In the genomic region with DNA sequence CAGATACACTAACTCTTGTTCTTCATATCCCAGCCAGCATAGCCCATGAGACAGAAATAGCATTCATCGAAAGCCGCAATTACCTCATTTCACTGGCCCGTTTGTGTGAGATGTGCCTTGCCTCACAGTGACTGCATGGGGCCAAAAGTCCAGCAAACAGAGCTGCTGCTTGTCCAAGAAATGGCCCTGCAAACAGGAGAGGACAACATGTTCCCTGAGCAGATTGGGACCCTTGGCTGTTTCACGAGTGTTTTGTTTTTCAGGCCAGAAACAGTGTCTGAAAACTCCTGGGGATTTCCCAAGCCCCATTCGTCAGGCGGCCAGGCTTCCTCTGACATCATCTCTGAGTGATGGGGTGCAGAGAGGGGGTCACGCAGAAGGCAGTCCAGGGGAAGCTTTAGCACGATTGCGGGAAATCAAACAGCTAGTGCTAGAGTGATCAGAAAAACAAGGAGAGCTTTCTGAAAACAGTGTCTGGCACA, we compare ENCODE assay signal across 11 cellular contexts.
DNase-seq lines count a peak whose midpoint lies in the region; ATAC-seq, FAIRE-seq and TF ChIP-seq lines count a peak whose summit lies in the region.
"Had no signal": no experiment of that assay in that cellular context is flagged by ENCODE, and none has a peak within 500 bp of the region (broad histone marks: within the 10 kb centered on the region; RNA-seq: fewer than 3 reads in every experiment).

No MANE protein-coding gene starts in this region.

- intact Hi-C loops in transverse colon (cut with DNase I; ENCODE audit: low total_unique reads) = no loop called here

- no peaks in the 10 kb centered on the region for H3K9me3 ChIP-seq in muscle layer of duodenum (ENCODE audit: control insufficient read depth in 1 of 2, low read length in 2 of 2)
- H3K9me3 ChIP-seq in transverse colon = no peaks in the 10 kb centered on the region

- H3K4me3 ChIP-seq in muscle layer of duodenum (ENCODE audit: low read depth in 1 of 2, low read length in 2 of 2) (no peak overlapping the region), transverse colon (no peak overlapping the region), H7 (ENCODE audit: insufficient read depth, low read depth, low read length) (no peak overlapping the region)
- H3K4me3 ChIP-seq: K562 had no signal

- peak; percentile 85 for FAIRE-seq in RCC 7860 (lab: Jason Lieb, UNC)
- FAIRE-seq: K562 had no signal

- H3K27ac ChIP-seq in muscle layer of duodenum (ENCODE audit: low read length) (peak overlapping the region; percentile 78), transverse colon (peak overlapping the region; percentile 58 to 72 (median 65))

- TF ChIP-seq EP300 in transverse colon (IDR thresholded peaks at IDR 0.05; ENCODE audit: low read depth) = peak; percentile 91

- H3K36me3 ChIP-seq in muscle layer of duodenum (ENCODE audit: control insufficient read depth in 1 of 2, insufficient read depth in 2 of 2, low read length in 2 of 2) (no peaks in the 10 kb centered on the region), transverse colon (no peaks in the 10 kb centered on the region), H7 (replicated peaks; ENCODE audit: control insufficient read depth, insufficient read depth, low read length) (no peaks in the 10 kb centered on the region)

- H3K27me3 ChIP-seq in muscle layer of duodenum (ENCODE audit: low read depth, low read length) (no peaks in the 10 kb centered on the region), transverse colon (no peaks in the 10 kb centered on the region), H7 (ENCODE audit: control insufficient read depth, insufficient read depth, low read length) (no peaks in the 10 kb centered on the region)

- no peak for ATAC-seq in HG03159 (IDR thresholded peaks at IDR 0.05; ENCODE audit: unreplicated experiment)
- ATAC-seq: activated T-cell treated with anti-CD3 and anti-CD28 coated beads, Interleukin-2, amount 50 U/mL, for 72 hours; K562 had no signal

- TF ChIP-seq POLR2A in transverse colon (IDR thresholded peaks at IDR 0.05) = no peak

- 64 to 72% methylated on average over 5 to 9 of the region's 9 CpGs for WGBS in transverse colon (ENCODE audit: low coverage in 1 of 2), 2 donors

- in situ Hi-C loops in transverse colon (cut with MboI; ENCODE audit: low pct_ligation_motif_present in 1 of 4, low pct_unique_long_range_greater_than_20kb in 1 of 4, low sequenced_read_pairs in 3 of 4) = no loop called here

- peak; percentile 87 for DNase-seq in RCC 7860 (ENCODE audit: low spot score)
- DNase-seq in fibroblast of the conjunctiva (ENCODE audit: low read depth) = peak; percentile 67
- DNase-seq in transverse colon = peak; percentile 50
- DNase-seq in NCI-H748 (lab: John Stamatoyannopoulos, UW; ENCODE audit: unreplicated experiment) = no peak
- DNase-seq in H7 = no peak
- no peak for DNase-seq in iPS-NIHi7 (ENCODE audit: extremely low spot score)
- DNase-seq: activated T-cell treated with anti-CD3 and anti-CD28 coated beads, Interleukin-2, amount 50 U/mL, for 72 hours; stimulated activated CD4-positive, alpha-beta T cell treated with anti-CD3 and anti-CD28 coated beads, Interleukin-4, amount 100 ng/mL, for 4 hours had no signal

- no peaks in the 10 kb centered on the region for H3K4me1 ChIP-seq in muscle layer of duodenum (ENCODE audit: control insufficient read depth in 1 of 2, insufficient read depth in 2 of 2, low read length in 2 of 2)
- no peaks in the 10 kb centered on the region for H3K4me1 ChIP-seq in transverse colon

- TF ChIP-seq CTCF in transverse colon (IDR thresholded peaks at IDR 0.05) = no peak

Comparison
In these comparisons a context has a peak if more than half of its experiments do, and no peak if none do; other contexts are left out.
1. DNase-seq: peak in RCC 7860 (single experiment), fibroblast of the conjunctiva (single experiment) and transverse colon (single experiment); none in NCI-H748 (single experiment), H7 (single experiment) and iPS-NIHi7 (single experiment).